ENCODE assay signal across 12 cellular contexts in genomic region chr3:193963808-193964516, GRCh38.
DNase-seq lines count a peak whose midpoint lies in the region; ATAC-seq, FAIRE-seq and TF ChIP-seq lines count a peak whose summit lies in the region.
"Had no signal": no experiment of that assay in that cellular context is flagged by ENCODE, and none has a peak within 500 bp of the region (broad histone marks: within the 10 kb centered on the region; RNA-seq: fewer than 3 reads in every experiment).

No MANE protein-coding gene starts in this region.

- H4K20me1 ChIP-seq in HepG2 (ENCODE audit: insufficient read depth, low read length) = no peaks in the 10 kb centered on the region

- no peak overlapping the region for H3K4me2 ChIP-seq in HepG2 (ENCODE audit: low read depth, low read length)
- H3K4me2 ChIP-seq: KMS-11 had no signal

- H3K36me3 ChIP-seq in HepG2 (replicated peaks in 1 of 2; ENCODE audit: control insufficient read depth in 1 of 2, insufficient read depth in 2 of 2, low read length in 2 of 2) = no peaks in the 10 kb centered on the region

- no peaks in the 10 kb centered on the region for H3K36me3 Mint-ChIP-seq in activated T-cell treated with anti-CD3 and anti-CD28 coated beads, Interleukin-2, amount 50 U/mL, for 4 hours (ENCODE audit: insufficient read depth)

- no peak for TF ChIP-seq RAD21 in HepG2 (CRISPR knock-in tag; IDR thresholded peaks at IDR 0.05)

- intact Hi-C loops in left ventricle myocardium superior (cut with micrococcal nuclease) = no loop called here
- intact Hi-C loops in HepG2 (cut with micrococcal nuclease; ENCODE audit: unreplicated experiment) = no loop called here

- BruUV-seq in HepG2 (replicated peaks; lab: Mats Ljungman, UMichigan) = no TSS peak

- no peaks in the 10 kb centered on the region for H3K9me3 ChIP-seq in HepG2 (ENCODE audit: low read length)

- no peak for TF ChIP-seq POLR2A in HepG2 (IDR thresholded peaks at IDR 0.05; ENCODE audit: insufficient read depth in 1 of 2, low read depth in 2 of 2, low read length in 2 of 2)

- in situ Hi-C loops in HepG2 (cut with HindIII; ENCODE audit: extremely low pct_ligation_motif_present, low pct_unique_long_range_greater_than_20kb) = no loop called here

- CTCF ChIA-PET in HepG2 (lab: Yijun Ruan, JAX; ENCODE audit: low intra/inter-chr PET ratio, low total read pairs) = no interaction called here

- no peak overlapping the region for H3K9ac ChIP-seq in HepG2 (ENCODE audit: insufficient read depth, low read depth, low read length)
- H3K9ac ChIP-seq: KMS-11 had no signal

- TF ChIP-seq EP300 in HepG2 (IDR thresholded peaks at IDR 0.05; ENCODE audit: low read depth in 2 of 2, low read length in 2 of 2) (no peak), HepG2 (CRISPR knock-in tag; IDR thresholded peaks at IDR 0.05; ENCODE audit: borderline replicate concordance) (no peak)

- H3K27me3 ChIP-seq in HepG2 (ENCODE audit: control insufficient read depth in 1 of 2, insufficient read depth in 2 of 2, low read length in 2 of 2) = peaks cover 0 to 20% of the 10 kb centered on the region in 2 experiments; a peak in 3 of 5 replicates

- no peak for TF ChIP-seq CTCF in GM20000 (IDR thresholded peaks at IDR 0.05; ENCODE audit: extremely low read depth, missing control alignments)
- TF ChIP-seq CTCF in HepG2 (CRISPR knock-in tag; IDR thresholded peaks at IDR 0.05) = no peak

- 61% methylated on average over 7 of the region's 7 CpGs for WGBS in HepG2 (ENCODE audit: low lambda C conversion rate)

- no peaks in the 10 kb centered on the region for H3K9me3 Mint-ChIP-seq in activated T-cell treated with anti-CD3 and anti-CD28 coated beads, Interleukin-2, amount 50 U/mL, for 4 hours

- no peak for FAIRE-seq in GM19239 (lab: Jason Lieb, UNC)
- FAIRE-seq in HepG2 (lab: Jason Lieb, UNC) = no peak

- no peak for DNase-seq in activated T-cell treated with anti-CD3 and anti-CD28 coated beads, Interleukin-2, amount 50 U/mL, for 4 hours
- no peak for DNase-seq in activated T-cell treated with anti-CD3 and anti-CD28 coated beads, Interleukin-2, amount 50 U/mL, for 1 hour
- DNase-seq in GM20000 (ENCODE audit: low spot score) (peak; percentile 57), left ventricle myocardium superior (no peak), SHP77 treated with DMSO at 0.1 percent for 48 hours (lab: John Stamatoyannopoulos, UW) (no peak), GM19239 (ENCODE audit: insufficient read length, low spot score) (no peak), HepG2 (ENCODE audit: low spot score) (no peak)
- DNase-seq: effector memory CD4-positive, alpha-beta T cell; HCEC 1CT; NCI-H69 had no signal

- H2AFZ ChIP-seq in HepG2 (ENCODE audit: low read length) = no peak overlapping the region

- H3K4me1 Mint-ChIP-seq in activated T-cell treated with anti-CD3 and anti-CD28 coated beads, Interleukin-2, amount 50 U/mL, for 4 hours (ENCODE audit: low read depth) = peaks cover 15% of the 10 kb centered on the region

- H3K4me1 ChIP-seq in HepG2 (ENCODE audit: insufficient read depth, low read length) = no peaks in the 10 kb centered on the region

- peak; percentile 91 to 92 for ATAC-seq in activated T-cell treated with anti-CD3 and anti-CD28 coated beads, Interleukin-2, amount 50 U/mL, for 4 hours
- peak; percentile 95 for ATAC-seq in HG03139 (IDR thresholded peaks at IDR 0.05; ENCODE audit: unreplicated experiment)
- ATAC-seq in left ventricle myocardium superior = peak; percentile 75
- ATAC-seq in HepG2 = no peak

- H3K27me3 Mint-ChIP-seq in activated T-cell treated with anti-CD3 and anti-CD28 coated beads, Interleukin-2, amount 50 U/mL, for 4 hours (ENCODE audit: low read depth) = peaks cover 49% of the 10 kb centered on the region

- H3K4me3 Mint-ChIP-seq in activated T-cell treated with anti-CD3 and anti-CD28 coated beads, Interleukin-2, amount 50 U/mL, for 4 hours = no peak overlapping the region

- H3K79me2 ChIP-seq in HepG2 (ENCODE audit: insufficient read depth, low read length) = no peaks in the 10 kb centered on the region

- POLR2A ChIA-PET in HepG2 (lab: Yijun Ruan, JAX) = no interaction called here

- H3K4me3 ChIP-seq in HepG2 (replicated peaks in 1 of 3; ENCODE audit: insufficient read depth in 1 of 3, low read depth in 2 of 3, low read length in 3 of 3) = no peak overlapping the region

- H3K27ac ChIP-seq in HepG2 (ENCODE audit: extremely low read length, insufficient read depth, low read length) = no peak overlapping the region
- H3K27ac ChIP-seq: KMS-11 had no signal

TF ChIP-seq in HepG2, 621 proteins besides CTCF, POLR2A, EP300 and RAD21:
- TF ChIP-seq DMTF1 (CRISPR knock-in tag; IDR thresholded peaks at IDR 0.05) (no peak), GATAD1 (CRISPR knock-in tag; IDR thresholded peaks at IDR 0.05) (no peak), IKZF4 (CRISPR knock-in tag; IDR thresholded peaks at IDR 0.05; ENCODE audit: borderline replicate concordance, low read depth, not compliant biosample characterization) (no peak), CREBL2 (CRISPR knock-in tag; IDR thresholded peaks at IDR 0.05; ENCODE audit: borderline replicate concordance) (no peak), REXO4 (CRISPR knock-in tag; IDR thresholded peaks at IDR 0.05; ENCODE audit: borderline replicate concordance) (no peak), ZNF20 (CRISPR knock-in tag; IDR thresholded peaks at IDR 0.05) (no peak), ZNF264 (CRISPR knock-in tag; IDR thresholded peaks at IDR 0.05) (no peak), MEIS1 (CRISPR knock-in tag; IDR thresholded peaks at IDR 0.05; ENCODE audit: borderline replicate concordance) (no peak)
